Comparison of ENCODE assay signal across 18 cellular contexts in genomic region chr3:157023211-157023610, GRCh38.
"Had no signal": no experiment of that assay in that cellular context is flagged by ENCODE, and none has a peak within 500 bp of the region (broad histone marks: within the 10 kb centered on the region; RNA-seq: fewer than 3 reads in every experiment).

No MANE protein-coding gene starts in this region.

- H3K36me3 ChIP-seq: colonic mucosa, right lobe of liver, upper lobe of right lung had no signal

- H3K27me3 ChIP-seq: body of pancreas, colonic mucosa, right lobe of liver, testis, upper lobe of right lung had no signal

- H3K9me3 Mint-ChIP-seq: activated B cell treated with CpG ODN at 0.5 μM for 24 hours; activated CD4-positive, alpha-beta T cell treated with anti-CD3 and anti-CD28 coated beads, Interleukin-2, amount 10 ng/mL, durations not matched to agents 7 days and 5 days; activated T-helper 1 cell treated with anti-CD3 and anti-CD28 coated beads, Interleukin-12 subunit alpha, Interleukin-12 subunit beta, Interleukin-2, Interleukin-4 antibody, amounts not matched to agents 30 ng/mL and 10 ng/mL and 1 ng/mL, durations not matched to agents 14 hours and 24 hours and 36 hours; natural killer cell; stimulated activated naive CD8-positive, alpha-beta T cell treated with anti-CD3 and anti-CD28 coated beads, Interleukin-15, amount 100 ng/mL, for 72 hours had no signal

- H3K27ac Mint-ChIP-seq: activated B cell treated with CpG ODN at 0.5 μM for 24 hours; activated CD4-positive, alpha-beta T cell treated with anti-CD3 and anti-CD28 coated beads, Interleukin-2, amount 10 ng/mL, durations not matched to agents 7 days and 5 days; activated T-helper 1 cell treated with anti-CD3 and anti-CD28 coated beads, Interleukin-12 subunit alpha, Interleukin-12 subunit beta, Interleukin-2, Interleukin-4 antibody, amounts not matched to agents 30 ng/mL and 10 ng/mL and 1 ng/mL, durations not matched to agents 14 hours and 24 hours and 36 hours; natural killer cell; stimulated activated naive CD8-positive, alpha-beta T cell treated with anti-CD3 and anti-CD28 coated beads, Interleukin-15, amount 100 ng/mL, for 72 hours had no signal

- H3K4me3 ChIP-seq: body of pancreas, colonic mucosa, right lobe of liver, testis, upper lobe of right lung had no signal

- H3K9me3 ChIP-seq: body of pancreas, colonic mucosa, right lobe of liver, testis, upper lobe of right lung had no signal

- H3K36me3 Mint-ChIP-seq: natural killer cell had no signal

- ATAC-seq: body of pancreas; natural killer cell; right lobe of liver; stimulated activated naive CD8-positive, alpha-beta T cell treated with anti-CD3 and anti-CD28 coated beads, Interleukin-15, amount 100 ng/mL, for 72 hours; upper lobe of right lung had no signal

- DNase-seq: activated B cell treated with CpG ODN at 0.5 μM for 24 hours; activated CD4-positive, alpha-beta T cell treated with anti-CD3 and anti-CD28 coated beads, Interleukin-2, amount 10 ng/mL, durations not matched to agents 7 days and 5 days; activated naive CD4-positive, alpha-beta T cell; body of pancreas; caudate nucleus; colonic mucosa; foreskin fibroblast; glutamatergic neuron; kidney glomerular epithelial cell; mesenchymal stem cell; natural killer cell; occipital lobe; right lobe of liver; stimulated activated naive CD8-positive, alpha-beta T cell treated with anti-CD3 and anti-CD28 coated beads, Interleukin-15, amount 100 ng/mL, for 72 hours; T-helper 2 cell; testis; upper lobe of right lung had no signal

- H3K4me3 Mint-ChIP-seq: activated B cell treated with CpG ODN at 0.5 μM for 24 hours; activated CD4-positive, alpha-beta T cell treated with anti-CD3 and anti-CD28 coated beads, Interleukin-2, amount 10 ng/mL, durations not matched to agents 7 days and 5 days; activated T-helper 1 cell treated with anti-CD3 and anti-CD28 coated beads, Interleukin-12 subunit alpha, Interleukin-12 subunit beta, Interleukin-2, Interleukin-4 antibody, amounts not matched to agents 30 ng/mL and 10 ng/mL and 1 ng/mL, durations not matched to agents 14 hours and 24 hours and 36 hours; natural killer cell; stimulated activated naive CD8-positive, alpha-beta T cell treated with anti-CD3 and anti-CD28 coated beads, Interleukin-15, amount 100 ng/mL, for 72 hours had no signal

- H3K27ac ChIP-seq: body of pancreas, colonic mucosa, right lobe of liver, testis, upper lobe of right lung had no signal

- H3K4me1 ChIP-seq: body of pancreas, colonic mucosa, right lobe of liver, testis, upper lobe of right lung had no signal

- H3K4me1 Mint-ChIP-seq: natural killer cell; stimulated activated naive CD8-positive, alpha-beta T cell treated with anti-CD3 and anti-CD28 coated beads, Interleukin-15, amount 100 ng/mL, for 72 hours had no signal

- H3K27me3 Mint-ChIP-seq: activated B cell treated with CpG ODN at 0.5 μM for 24 hours; stimulated activated naive CD8-positive, alpha-beta T cell treated with anti-CD3 and anti-CD28 coated beads, Interleukin-15, amount 100 ng/mL, for 72 hours had no signal
